Comparison of ENCODE assay signal across 19 cellular contexts in the genomic region with DNA sequence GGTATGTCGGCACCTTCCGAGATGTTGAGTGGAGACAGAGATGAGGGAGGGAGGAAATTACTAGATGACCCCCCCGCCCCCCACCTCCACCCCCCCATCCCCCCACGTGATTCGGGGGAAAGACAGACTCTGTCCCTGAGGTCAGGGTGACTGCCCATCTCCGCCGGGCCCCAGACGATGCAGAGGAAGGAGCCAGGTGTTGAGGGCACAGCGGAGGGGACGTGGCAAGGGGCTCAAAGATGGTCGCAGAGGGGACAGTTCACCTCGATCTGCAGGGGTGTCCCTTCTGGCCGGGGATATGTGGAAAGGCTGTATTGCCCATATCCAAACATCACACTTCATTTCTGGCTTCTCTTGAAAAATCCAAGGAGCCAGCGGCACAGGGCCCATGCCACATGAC. TPM values are rescaled to one million over a fixed set of nuclear protein-coding genes. Genes with fewer than 3 reads are reported as not detected.
A peak's percentile ranks its signal among the peaks of the same experiment; 100 is the strongest.
DNase-seq lines count a peak whose midpoint lies in the region; ATAC-seq, FAIRE-seq and TF ChIP-seq lines count a peak whose summit lies in the region.
"Had no signal": no experiment of that assay in that cellular context is flagged by ENCODE, and none has a peak within 500 bp of the region (broad histone marks: within the 10 kb centered on the region; RNA-seq: fewer than 3 reads in every experiment).

No MANE protein-coding gene starts in this region.

- ATAC-seq in SK-N-SH treated with all-trans-retinoic acid at 6 μM for 48 hours = no peak
- ATAC-seq: CD8-positive, alpha-beta T cell; HCT116 had no signal

- no peaks in the 10 kb centered on the region for H3K4me1 Mint-ChIP-seq in activated T-cell treated with anti-CD3 and anti-CD28 coated beads, Interleukin-2, amount 50 U/mL, for 24 hours (ENCODE audit: low read depth)

- peaks cover 33% of the 10 kb centered on the region for H3K27me3 Mint-ChIP-seq in activated T-cell treated with anti-CD3 and anti-CD28 coated beads, Interleukin-2, amount 50 U/mL, for 24 hours

- H2BK5ac ChIP-seq in H1 (ENCODE audit: low read depth, low read length) (no peak overlapping the region; the same call in 1 of the 2 replicates), neuronal stem cell (ENCODE audit: low read length) (no peak overlapping the region)

- H2AK5ac ChIP-seq in H1 (ENCODE audit: low read depth, low read length) (no peak overlapping the region), neuronal stem cell (ENCODE audit: low read depth, low read length) (no peak overlapping the region)

- H3K36me3 ChIP-seq in SK-N-SH (replicated peaks in 1 of 2; ENCODE audit: control insufficient read depth in 1 of 2, insufficient read depth in 2 of 2, low read length in 1 of 2) (no peaks in the 10 kb centered on the region), H1 (ENCODE audit: control insufficient read depth in 2 of 4, insufficient read depth in 4 of 4, low read length in 3 of 4) (peaks cover 0 to 72% (median 11%) of the 10 kb centered on the region in 4 experiments; a peak in 7 of 8 replicates), neuronal stem cell (replicated peaks in 1 of 2; ENCODE audit: control insufficient read depth in 2 of 2, insufficient read depth in 2 of 2, low read length in 2 of 2) (peaks cover 17 to 93% of the 10 kb centered on the region in 2 donors)
- H3K36me3 ChIP-seq: BLaER1 had no signal

- TF ChIP-seq EP300 in SK-N-SH (IDR thresholded peaks at IDR 0.05; ENCODE audit: borderline replicate concordance in 1 of 2, low read depth in 1 of 2, low read length in 1 of 2) = no peak
- no peak for TF ChIP-seq EP300 in H1 (IDR thresholded peaks at IDR 0.05; ENCODE audit: borderline replicate concordance in 1 of 2, low read depth in 2 of 2, low read length in 2 of 2)

- H4K20me1 ChIP-seq in SK-N-SH (ENCODE audit: insufficient read depth) = no peaks in the 10 kb centered on the region
- peaks cover 55 to 68% of the 10 kb centered on the region in 2 experiments for H4K20me1 ChIP-seq in H1 (replicated peaks in 1 of 2; ENCODE audit: control insufficient read depth in 1 of 2, insufficient read depth in 2 of 2, low read length in 2 of 2)

- no peaks in the 10 kb centered on the region for H3K36me3 Mint-ChIP-seq in activated T-cell treated with anti-CD3 and anti-CD28 coated beads, Interleukin-2, amount 50 U/mL, for 24 hours (ENCODE audit: low read depth)
- H3K36me3 Mint-ChIP-seq: CD8-positive, alpha-beta T cell had no signal

- WGBS in SK-N-SH (ENCODE audit: low lambda C conversion rate) = 61% methylated on average over 13 of the region's 14 CpGs
- WGBS in H1 (ENCODE audit: extremely low coverage in 1 of 2, insufficient coverage in 1 of 2, insufficient read length in 1 of 2, insufficient replicate concordance in 2 of 2, low coverage in 1 of 2, low lambda C conversion rate in 2 of 2, missing lambda C conversion rate in 1 of 2), 2 experiments = 95% methylated on average over 9 of the region's 14 CpGs; no CpG with 5 or more reads in 1 of the 2 experiments
- WGBS in neuronal stem cell (ENCODE audit: extremely low coverage in 2 of 2, insufficient read length in 2 of 2, insufficient replicate concordance in 1 of 2), 2 donors = no CpG with 5 or more reads among the region's 14 CpGs

- H3K79me2 ChIP-seq in SK-N-SH (ENCODE audit: insufficient read depth) = no peaks in the 10 kb centered on the region
- peaks cover 49 to 100% of the 10 kb centered on the region in 2 experiments for H3K79me2 ChIP-seq in H1 (ENCODE audit: control insufficient read depth in 1 of 2, insufficient read depth in 2 of 2, low read length in 2 of 2)

- H3K18ac ChIP-seq in H1 (ENCODE audit: extremely low read depth, low read length) (no peak overlapping the region), neuronal stem cell (ENCODE audit: low read length) (peak overlapping the region; percentile 67)

- H3K27me3 ChIP-seq in SK-N-SH (ENCODE audit: insufficient read depth) (no peaks in the 10 kb centered on the region; the same call in 1 of the 2 replicates), H1 (replicated peaks in 1 of 4; ENCODE audit: control insufficient read depth in 3 of 4, extremely low read depth in 1 of 4, insufficient read depth in 3 of 4, low read length in 3 of 4) (no peaks in the 10 kb centered on the region), neuronal stem cell (ENCODE audit: control insufficient read depth in 3 of 3, insufficient read depth in 3 of 3, low read depth in 1 of 3, low read length in 3 of 3) (no peaks in the 10 kb centered on the region)
- H3K27me3 ChIP-seq: BLaER1 had no signal

- H3K4me3 Mint-ChIP-seq in activated T-cell treated with anti-CD3 and anti-CD28 coated beads, Interleukin-2, amount 50 U/mL, for 24 hours = no peak overlapping the region
- H3K4me3 Mint-ChIP-seq: CD8-positive, alpha-beta T cell; HFFc6 had no signal

- H2BK15ac ChIP-seq in H1 (ENCODE audit: low read length) = no peak overlapping the region
- H2BK15ac ChIP-seq in neuronal stem cell (ENCODE audit: low read length) = no peak overlapping the region

- no peak overlapping the region for H2BK20ac ChIP-seq in H1 (ENCODE audit: low read length)

- H4K91ac ChIP-seq in H1 (replicated peaks; ENCODE audit: insufficient read length, low read length) (no peak overlapping the region), neuronal stem cell (ENCODE audit: low read depth, low read length, poor library complexity) (no peak overlapping the region)

- H3K79me1 ChIP-seq in H1 (ENCODE audit: low read depth, low read length) (peaks cover 37% of the 10 kb centered on the region), neuronal stem cell (ENCODE audit: low read depth, low read length) (peaks cover 38% of the 10 kb centered on the region)

- H4K5ac ChIP-seq in H1 (ENCODE audit: insufficient read length, low read depth, low read length) = no peak overlapping the region

- no peaks in the 10 kb centered on the region for H3K9me3 ChIP-seq in SK-N-SH
- no peaks in the 10 kb centered on the region for H3K9me3 ChIP-seq in H1 (ENCODE audit: insufficient read depth in 2 of 2, low read depth in 1 of 2, low read length in 1 of 2)
- H3K9me3 ChIP-seq in neuronal stem cell (replicated peaks in 1 of 2; ENCODE audit: control insufficient read depth in 2 of 2, insufficient read depth in 1 of 2, low read depth in 1 of 2, low read length in 2 of 2) = peaks cover 0 to 3% of the 10 kb centered on the region in 2 donors
- H3K9me3 ChIP-seq: BLaER1 had no signal

- no peak overlapping the region for H3K23ac ChIP-seq in H1 (ENCODE audit: insufficient read length)
- no peak overlapping the region for H3K23ac ChIP-seq in neuronal stem cell (ENCODE audit: low read depth, low read length, poor library complexity)

- H3K9ac ChIP-seq in SK-N-SH (no peak overlapping the region), H1 (replicated peaks in 1 of 4; ENCODE audit: extremely low read depth in 1 of 4, low read depth in 3 of 4, low read length in 3 of 4) (no peak overlapping the region), neuronal stem cell (ENCODE audit: low read depth, low read length, poor library complexity) (no peak overlapping the region)
- H3K9ac ChIP-seq: BLaER1, GM23248 had no signal

- no peak for TF ChIP-seq CTCF in SK-N-SH (IDR thresholded peaks at IDR 0.05)
- TF ChIP-seq CTCF in H1 (IDR thresholded peaks at IDR 0.05; ENCODE audit: control extremely low read depth in 1 of 3, insufficient read depth in 1 of 3, low read depth in 1 of 3, low read length in 3 of 3) = no peak

- H3K23me2 ChIP-seq in H1 (ENCODE audit: low read depth, low read length) = no peaks in the 10 kb centered on the region

- no peak overlapping the region for H2BK120ac ChIP-seq in H1 (replicated peaks; ENCODE audit: low read depth, low read length)
- no peak overlapping the region for H2BK120ac ChIP-seq in neuronal stem cell (ENCODE audit: low read depth, low read length)

- H3F3A ChIP-seq in SK-N-SH (replicated peaks; ENCODE audit: insufficient read depth) = no peaks in the 10 kb centered on the region

- DNase-seq in SK-N-SH = peak; percentile 41
- no peak for DNase-seq in H1 (ENCODE audit: low read depth in 1 of 2, low spot score in 2 of 2)
- DNase-seq in neuronal stem cell (ENCODE audit: low spot score) = no peak
- DNase-seq in activated CD4-positive, alpha-beta T cell treated with anti-CD3 and anti-CD28 coated beads, Interleukin-2, amount 50 U/mL, for 48 hours = no peak
- DNase-seq in activated T-cell treated with anti-CD3 and anti-CD28 coated beads, Interleukin-2, amount 50 U/mL, for 24 hours = no peak
- DNase-seq in medulla oblongata (ENCODE audit: extremely low spot score) = no peak
- DNase-seq: 8988T; Calu3; CD8-positive, alpha-beta T cell; GF-D8; GM23248; H7; HFFc6; IMR-90 had no signal

- no peak overlapping the region for H3K27ac Mint-ChIP-seq in activated T-cell treated with anti-CD3 and anti-CD28 coated beads, Interleukin-2, amount 50 U/mL, for 24 hours
- H3K27ac Mint-ChIP-seq: CD8-positive, alpha-beta T cell; HFFc6 had no signal

- H2AFZ ChIP-seq in SK-N-SH (ENCODE audit: low read depth) (no peak overlapping the region), H1 (ENCODE audit: low read length) (no peak overlapping the region), neuronal stem cell (ENCODE audit: low read length) (no peak overlapping the region)
- H2AFZ ChIP-seq: GM23248 had no signal

- H3K14ac ChIP-seq in H1 (ENCODE audit: insufficient read length) = no peak overlapping the region
- no peak overlapping the region for H3K14ac ChIP-seq in neuronal stem cell (ENCODE audit: low read length)

- H3K27ac ChIP-seq in SK-N-SH (ENCODE audit: low read depth in 2 of 2, low read length in 1 of 2) (no peak overlapping the region), H1 (ENCODE audit: low read depth, low read length) (no peak overlapping the region), neuronal stem cell (replicated peaks; ENCODE audit: low read length) (no peak overlapping the region)
- H3K27ac ChIP-seq: BLaER1, GM23248 had no signal

- no peak overlapping the region for H3K4me2 ChIP-seq in SK-N-SH
- H3K4me2 ChIP-seq in H1 (ENCODE audit: insufficient read depth in 1 of 2, low read depth in 2 of 2, low read length in 2 of 2) = no peak overlapping the region; a peak in 1 of 4 replicates
- H3K4me2 ChIP-seq in neuronal stem cell (ENCODE audit: insufficient read depth, low read length, poor library complexity, severe bottlenecking) = no peak overlapping the region
- H3K4me2 ChIP-seq: BLaER1 had no signal

- H3K4me1 ChIP-seq in SK-N-SH (ENCODE audit: control insufficient read depth in 1 of 2, insufficient read depth in 2 of 2, low read depth in 1 of 2, low read length in 1 of 2) (peaks cover 0 to 29% of the 10 kb centered on the region in 2 experiments; a peak in 1 of 4 replicates), H1 (replicated peaks in 1 of 4; ENCODE audit: control insufficient read depth in 3 of 4, insufficient read depth in 4 of 4, low read length in 3 of 4) (peaks cover 0 to 23% (median 6%) of the 10 kb centered on the region in 4 experiments; a peak in 6 of 7 replicates), neuronal stem cell (ENCODE audit: control insufficient read depth in 2 of 2, insufficient read depth in 1 of 2, low read depth in 1 of 2, low read length in 2 of 2) (peaks cover 0 to 16% of the 10 kb centered on the region in 2 donors)

- POLR2A ChIA-PET in SK-N-SH (lab: Yijun Ruan, JAX) (interaction anchor here (2.0 kb wide), 1 partner anchor 13 kb away, joined by 4 read pairs; no protein-coding TSS in a partner anchor), H1 (lab: Charles Lee; ENCODE audit: partially characterized antibody) (interaction anchor here (1.4 to 11.3 kb wide), 4 partner anchors 7 to 88 kb away, joined by 5 to 224 read pairs (median 134); a partner anchor contains a TSS)

- no peaks in the 10 kb centered on the region for H3K9me2 ChIP-seq in SK-N-SH

- no peak overlapping the region for H3K56ac ChIP-seq in H1 (replicated peaks; ENCODE audit: insufficient read length, low read depth, low read length)

- no peaks in the 10 kb centered on the region for H3K9me3 Mint-ChIP-seq in activated T-cell treated with anti-CD3 and anti-CD28 coated beads, Interleukin-2, amount 50 U/mL, for 24 hours
- H3K9me3 Mint-ChIP-seq: CD8-positive, alpha-beta T cell; HFFc6 had no signal

- no peak overlapping the region for H3K4ac ChIP-seq in H1 (replicated peaks; ENCODE audit: insufficient read length, low read depth, low read length)
- H3K4ac ChIP-seq in neuronal stem cell (ENCODE audit: low read length) = no peak overlapping the region

- no peak overlapping the region for H2BK12ac ChIP-seq in H1 (ENCODE audit: low read depth, low read length)
- H2BK12ac ChIP-seq in neuronal stem cell (ENCODE audit: low read length) = no peak overlapping the region

- TF ChIP-seq POLR2A in H1 (IDR thresholded peaks at IDR 0.05; ENCODE audit: control extremely low read depth in 1 of 2, low read depth in 2 of 2, low read length in 2 of 2) = 0 out of 3 replicates have a peak, but pooled peaks of 1 of the 2 experiments have one; percentile 6

- no peak for TF ChIP-seq RAD21 in SK-N-SH (IDR thresholded peaks at IDR 0.05; ENCODE audit: low read length)
- no peak for TF ChIP-seq RAD21 in H1 (IDR thresholded peaks at IDR 0.05 in 1 of 2, conservative IDR thresholded peaks at IDR 0.05 in 1 of 2; ENCODE audit: low read depth in 2 of 2, low read length in 2 of 2)

- H4K8ac ChIP-seq in H1 (ENCODE audit: extremely low read depth, insufficient read depth, low read length) (0 out of 2 replicates have a peak overlapping the region, but pooled peaks have one; percentile 11), neuronal stem cell (ENCODE audit: low read depth, low read length) (no peak overlapping the region)

- H3K4me3 ChIP-seq in SK-N-SH (ENCODE audit: low read depth in 2 of 2, low read length in 1 of 2) = no peak overlapping the region
- H3K4me3 ChIP-seq in H1 (ENCODE audit: extremely low read depth in 1 of 4, insufficient read depth in 2 of 4, low read depth in 3 of 4, low read length in 4 of 4) = no peak overlapping the region
- no peak overlapping the region for H3K4me3 ChIP-seq in neuronal stem cell (ENCODE audit: low read length in 2 of 2)
- H3K4me3 ChIP-seq: BLaER1, GM23248 had no signal

- CTCF ChIA-PET in SK-N-SH (lab: Yijun Ruan, JAX) = interaction anchor here (1.3 kb wide), 1 partner anchor 187 kb away, joined by 3 read pairs; no protein-coding TSS in a partner anchor
- CTCF ChIA-PET in H1 (lab: Charles Lee; ENCODE audit: partially characterized antibody) = interaction anchor here (1.1 to 3.1 kb wide), 3 partner anchors 13 to 86 kb away, joined by 3 to 10 read pairs (median 5); no protein-coding TSS in a partner anchor

- FAIRE-seq in H1 (lab: Jason Lieb, UNC) = no peak
- FAIRE-seq: HTR-8/SVneo had no signal

RNA-seq across cellular contexts. Expression of a gene that starts 14.1 kb away (rescaled TPM):
- 0.76 and 0.96 TPM in 2 replicates for polyA plus RNA-seq in SK-N-SH (2012; rRNA removed)
- polyA plus RNA-seq in SK-N-SH (2012; cell fraction: cytosol; rRNA removed) = 0.58 and 0.89 TPM in 2 replicates
- 0.97 and 1.2 TPM in 2 replicates for polyA plus RNA-seq in SK-N-SH (2012; cell fraction: nucleus; rRNA removed)
- 57.2 and 68.1 TPM in 2 replicates for total RNA-seq in H1 (2021; fragmentation: NEBNext Ultra II Directional; extraction: Animal tissue kit (Norgen Biotek cat#: 25700))
- 19.3 and 24.7 TPM in 2 replicates for polyA plus RNA-seq in H1 (2011; rRNA removed)
- 25.0 TPM for polyA plus RNA-seq in H1 (2011; cell fraction: cytosol; rRNA removed)
- 90.7 TPM for polyA plus RNA-seq in H1 (2011; cell fraction: nucleus; rRNA removed)
- 21.1 to 32.7 TPM (median 27.9 TPM) in 4 replicates for polyA plus RNA-seq in H1 (2012, experiment 1 of 2)
- 6.5 TPM for polyA plus RNA-seq in H1 (2012, experiment 2 of 2)
- 18.8 TPM for polyA plus RNA-seq in H1 (2013, experiment 1 of 2)
- polyA plus RNA-seq in H1 (2013, experiment 2 of 2) = 14.5 TPM
- 41.2 and 52.3 TPM in 2 replicates for polyA minus RNA-seq in H1 (2011; rRNA and poly(A)+ RNA removed)
- polyA minus RNA-seq in H1 (2011; cell fraction: cytosol; rRNA and poly(A)+ RNA removed) = 47.8 TPM
- polyA minus RNA-seq in H1 (2011; cell fraction: nucleus; rRNA and poly(A)+ RNA removed) = 135 TPM
- polyA plus RNA-seq in neuronal stem cell (2013, experiment 1 of 2) = 17.7 TPM
- polyA plus RNA-seq in neuronal stem cell (2013, experiment 2 of 2) = 21.4 TPM
- total RNA-seq: Calu3; CD8-positive, alpha-beta T cell; GM23248; HFFc6; IMR-90 had no signal
- polyA plus RNA-seq: AG04450, GM23248 had no signal
